ENCODE assay signal across 8 cellular contexts in the genomic region with DNA sequence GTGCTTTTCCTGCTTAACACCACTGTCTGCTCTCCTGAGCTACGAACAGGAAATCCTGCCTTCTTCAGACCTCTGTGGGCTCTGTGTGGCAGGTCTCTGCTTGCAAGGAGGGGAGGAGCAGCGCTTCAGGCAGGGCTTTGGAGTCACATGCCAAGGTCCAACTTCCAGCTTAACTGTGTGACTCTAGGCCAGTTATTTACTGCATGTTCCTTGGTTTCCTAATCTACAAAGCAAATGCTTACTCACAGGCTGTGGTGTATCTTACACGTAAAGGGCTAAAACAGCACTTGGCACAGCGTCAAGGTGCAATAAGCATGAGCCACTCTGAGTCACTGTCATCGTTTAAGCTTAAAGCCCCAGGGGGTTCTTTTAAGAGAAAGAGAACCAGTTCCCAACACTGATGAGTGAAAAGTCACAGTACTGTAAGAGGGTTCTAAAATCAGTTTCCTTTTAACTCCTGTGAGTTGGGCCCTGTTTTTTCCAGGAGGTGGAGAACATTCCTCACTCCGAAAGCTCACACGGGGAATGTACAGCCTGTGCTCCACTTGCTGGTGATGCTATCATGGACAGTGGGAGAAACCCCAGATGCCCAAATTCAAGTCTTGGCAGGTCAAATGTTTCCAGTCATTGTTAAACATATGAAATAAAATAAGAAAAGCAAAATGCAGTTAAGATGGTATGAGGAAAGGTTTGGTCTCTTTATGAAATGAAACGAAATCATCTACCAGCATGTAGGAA. TPM values are rescaled to one million over a fixed set of nuclear protein-coding genes. Genes with fewer than 3 reads are reported as not detected.
A peak's percentile ranks its signal among the peaks of the same experiment; 100 is the strongest.
DNase-seq lines count a peak whose midpoint lies in the region; ATAC-seq and TF ChIP-seq lines count a peak whose summit lies in the region.

No MANE protein-coding gene starts in this region.

- TF ChIP-seq CTCF in WERI-Rb-1 (IDR thresholded peaks at IDR 0.05; ENCODE audit: low read depth, low read length) (no peak), mucosa of descending colon (IDR thresholded peaks at IDR 0.05) (no peak)

- H2AFZ ChIP-seq in Karpas-422 (ENCODE audit: low read length), result no peak overlapping the region

- H3K4me1 ChIP-seq in Karpas-422 (ENCODE audit: low read length) (peaks cover 24% of the 10 kb centered on the region), mucosa of descending colon (ENCODE audit: low read depth) (peaks cover 31% of the 10 kb centered on the region), stomach smooth muscle (ENCODE audit: control insufficient read depth, insufficient read depth, low read length) (peaks cover 29% of the 10 kb centered on the region)

- H3K27me3 ChIP-seq in Karpas-422 (ENCODE audit: low read length) (no peaks in the 10 kb centered on the region), WERI-Rb-1 (ENCODE audit: insufficient read depth, low read depth, severe bottlenecking) (no peaks in the 10 kb centered on the region), stomach smooth muscle (ENCODE audit: control insufficient read depth in 1 of 2, insufficient read depth in 2 of 2, low read length in 2 of 2) (no peaks in the 10 kb centered on the region)

- peak; percentile 64 for ATAC-seq in GM21717 (IDR thresholded peaks at IDR 0.05; ENCODE audit: unreplicated experiment)
- ATAC-seq in mucosa of descending colon, result peak; percentile 87

- H3K9me3 ChIP-seq in Karpas-422 (ENCODE audit: low read length) (no peaks in the 10 kb centered on the region), WERI-Rb-1 (ENCODE audit: severe bottlenecking) (no peaks in the 10 kb centered on the region), mucosa of descending colon (no peaks in the 10 kb centered on the region), stomach smooth muscle (ENCODE audit: control insufficient read depth in 2 of 2, low read length in 2 of 2) (no peaks in the 10 kb centered on the region)

- H3K4me2 ChIP-seq in Karpas-422 (ENCODE audit: low read depth, low read length, poor library complexity, severe bottlenecking), result peak overlapping the region; percentile 53

- H3K9ac ChIP-seq in Karpas-422 (ENCODE audit: low read length) (peak overlapping the region; percentile 40; the same call in 1 of the 2 replicates), stomach smooth muscle (ENCODE audit: low read length in 2 of 2) (peak overlapping the region; percentile 61 to 75)

- H4K20me1 ChIP-seq in Karpas-422 (ENCODE audit: insufficient read depth, low read depth, low read length), result no peaks in the 10 kb centered on the region

- DNase-seq in DMS153 treated with DMSO at 0.1 percent for 48 hours (lab: John Stamatoyannopoulos, UW; ENCODE audit: unreplicated experiment), result peak; percentile 78
- DNase-seq in Karpas-422, result peak; percentile 82
- peak; percentile 48 for DNase-seq in WERI-Rb-1
- DNase-seq in dermis blood vessel endothelial cell, result peak; percentile 98
- peak; percentile 81 to 87 (median 84) for DNase-seq in mucosa of descending colon
- no peak for DNase-seq in NCI-H146 treated with DMSO at 0.1 percent for 48 hours (lab: John Stamatoyannopoulos, UW; ENCODE audit: unreplicated experiment)

- no peaks in the 10 kb centered on the region for H3K79me2 ChIP-seq in Karpas-422 (ENCODE audit: low read length)

- H3K27ac ChIP-seq in Karpas-422 (ENCODE audit: low read length) (peak overlapping the region; percentile 61), WERI-Rb-1 (no peak overlapping the region; the same call in 1 of the 2 replicates), stomach smooth muscle (ENCODE audit: low read length) (peak overlapping the region; percentile 94)

- H3K4me3 ChIP-seq in Karpas-422 (ENCODE audit: low read length), result peak overlapping the region; percentile 12; the same call in 1 of the 2 replicates
- H3K4me3 ChIP-seq in WERI-Rb-1 (ENCODE audit: low read depth, low read length), result no peak overlapping the region
- no peak overlapping the region for H3K4me3 ChIP-seq in mucosa of descending colon
- peak overlapping the region in 1 of 2 donors; percentile 54 for H3K4me3 ChIP-seq in stomach smooth muscle (ENCODE audit: low read length in 2 of 2)

- H3K36me3 ChIP-seq in Karpas-422 (ENCODE audit: insufficient read depth, low read length) (peaks cover 13% of the 10 kb centered on the region; the same call in 1 of the 2 replicates), WERI-Rb-1 (peaks cover 30% of the 10 kb centered on the region), mucosa of descending colon (ENCODE audit: low read depth) (no peaks in the 10 kb centered on the region), stomach smooth muscle (ENCODE audit: control insufficient read depth in 2 of 2, insufficient read depth in 2 of 2, low read length in 2 of 2) (peaks cover 0 to 7% of the 10 kb centered on the region in 2 donors)

- no peaks in the 10 kb centered on the region for H3K9me2 ChIP-seq in Karpas-422 (replicated peaks; ENCODE audit: insufficient read depth, low read length)

- intact Hi-C loops in mucosa of descending colon (cut with DNase I, micrococcal nuclease), result no loop called here

RNA-seq across cellular contexts. Expression of a gene that starts 54.1 kb away (rescaled TPM):
- 9.2 and 20.5 TPM in 2 replicates for total RNA-seq in Karpas-422 (2014; rRNA removed; shearing (Covaris generic); ENCODE audit: low replicate concordance)
- total RNA-seq in dermis blood vessel endothelial cell (141 and 300 TPM in 2 replicates), mucosa of descending colon (100 to 1,000 TPM; 100 to 134 (median 116) TPM)
